ENCODE assay signal across 8 cellular contexts in the genomic region with DNA sequence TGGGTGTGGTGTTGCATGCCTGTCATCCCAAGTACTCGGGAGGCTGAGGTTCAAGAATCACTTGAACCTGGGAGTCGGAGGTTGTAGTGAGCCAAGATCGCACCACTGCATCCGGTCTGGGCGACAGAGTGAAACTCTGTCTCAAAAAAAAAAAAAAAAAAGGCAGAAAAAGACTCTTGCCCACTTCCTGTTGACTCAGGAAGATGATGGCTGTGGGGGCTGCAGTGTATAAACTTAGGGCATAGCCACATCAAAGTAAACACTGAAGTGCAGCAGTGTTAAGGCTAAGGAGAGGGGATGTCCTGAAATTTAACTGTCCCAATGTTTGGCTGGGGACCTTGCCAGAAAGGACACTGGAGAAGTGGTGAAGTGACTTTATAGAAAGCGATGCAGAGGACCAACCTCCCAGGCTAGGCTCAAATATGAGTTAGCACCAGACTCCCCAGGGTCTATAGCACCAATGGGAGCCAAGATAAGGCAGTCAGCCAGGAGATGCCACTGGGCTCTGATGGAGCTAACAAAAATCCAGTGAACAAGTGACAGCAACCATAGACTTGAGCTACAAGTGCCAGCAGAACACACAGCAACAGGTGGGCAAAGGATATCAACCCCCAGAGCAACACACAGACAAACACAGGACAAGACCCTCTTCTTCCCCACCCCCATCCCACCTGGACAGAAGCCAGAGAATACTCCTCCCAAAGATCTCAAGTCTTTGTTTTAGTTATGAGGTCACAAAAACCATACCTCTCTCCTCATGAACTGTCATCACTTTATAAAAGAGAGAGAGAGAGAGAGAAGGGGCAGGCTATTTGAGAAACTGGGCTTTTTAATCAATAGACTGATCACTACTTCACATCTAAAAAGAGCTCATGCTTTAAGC. TPM values are rescaled to one million over a fixed set of nuclear protein-coding genes. Genes with fewer than 3 reads are reported as not detected.
DNase-seq lines count a peak whose midpoint lies in the region; ATAC-seq lines count a peak whose summit lies in the region.

No MANE protein-coding gene starts in this region.

- no peaks in the 10 kb centered on the region for H3K9me3 ChIP-seq in CD8-positive, alpha-beta memory T cell (ENCODE audit: low read length)
- no peaks in the 10 kb centered on the region for H3K9me3 ChIP-seq in mesenchymal stem cell (ENCODE audit: control insufficient read depth, low read length)

- H3K4me1 Mint-ChIP-seq in CD8-positive, alpha-beta memory T cell = peaks cover 76 to 95% (median 94%) of the 10 kb centered on the region in 3 donors

- peak overlapping the region; percentile 51 for H3K4me3 ChIP-seq in CD8-positive, alpha-beta memory T cell (ENCODE audit: low read length)
- no peak overlapping the region for H3K4me3 ChIP-seq in mesenchymal stem cell (ENCODE audit: insufficient read depth in 1 of 2, low read depth in 1 of 2, low read length in 2 of 2)

- H3K18ac ChIP-seq in mesenchymal stem cell (ENCODE audit: low read depth in 1 of 2, low read length in 2 of 2) = no peak overlapping the region

- H2BK5ac ChIP-seq in mesenchymal stem cell (ENCODE audit: low read depth, low read length, poor library complexity, severe bottlenecking) = no peak overlapping the region

- H3K4me2 ChIP-seq in mesenchymal stem cell (ENCODE audit: low read length, poor library complexity, severe bottlenecking) = no peak overlapping the region

- H2BK15ac ChIP-seq in mesenchymal stem cell (ENCODE audit: low read depth, poor library complexity, severe bottlenecking) = no peak overlapping the region

- H3K27ac ChIP-seq in CD8-positive, alpha-beta memory T cell (ENCODE audit: low read depth, low read length) = peak overlapping the region; percentile 72
- H3K27ac ChIP-seq in mesenchymal stem cell (ENCODE audit: low read length, poor library complexity, severe bottlenecking) = no peak overlapping the region

- peak; percentile 52 to 89 (median 87) for DNase-seq in CD8-positive, alpha-beta memory T cell
- peak; percentile 86 for DNase-seq in NAMALWA (ENCODE audit: low spot score)
- DNase-seq in activated naive CD4-positive, alpha-beta T cell treated with anti-CD3 and anti-CD28 coated beads, Interleukin-2, amount 50 U/mL, for 72 hours (ENCODE audit: low spot score in 2 of 2) = peak; percentile 43 to 65
- DNase-seq in stimulated activated naive CD8-positive, alpha-beta T cell treated with anti-CD3 and anti-CD28 coated beads, Interleukin-15, Interleukin-2, amounts not matched to agents 100 U/mL and 50 U/mL, for 24 hours = peak; percentile 60
- no peak for DNase-seq in mesenchymal stem cell
- no peak for DNase-seq in iPS-NIHi7 (ENCODE audit: extremely low spot score)
- DNase-seq in DMS153 (lab: John Stamatoyannopoulos, UW) = no peak

- H3K36me3 ChIP-seq in CD8-positive, alpha-beta memory T cell (ENCODE audit: insufficient read depth, low read length) = no peaks in the 10 kb centered on the region
- no peaks in the 10 kb centered on the region for H3K36me3 ChIP-seq in mesenchymal stem cell (ENCODE audit: control insufficient read depth in 1 of 2, insufficient read depth in 2 of 2, low read depth in 1 of 2, low read length in 2 of 2)

- WGBS in mesenchymal stem cell = 63% methylated on average over 6 of the region's 6 CpGs

- H2BK120ac ChIP-seq in mesenchymal stem cell (ENCODE audit: low read depth, low read length) = no peak overlapping the region

- H3K27me3 Mint-ChIP-seq in CD8-positive, alpha-beta memory T cell = peaks cover 0 to 3% of the 10 kb centered on the region in 2 donors

- no peaks in the 10 kb centered on the region for H3K27me3 ChIP-seq in CD8-positive, alpha-beta memory T cell (ENCODE audit: insufficient read depth, low read length, poor library complexity, severe bottlenecking)
- H3K27me3 ChIP-seq in mesenchymal stem cell (ENCODE audit: control insufficient read depth in 1 of 2, insufficient read depth in 1 of 2, low read length in 2 of 2) = no peaks in the 10 kb centered on the region

- no peak overlapping the region for H3K4ac ChIP-seq in mesenchymal stem cell (ENCODE audit: low read depth in 1 of 2, low read length in 2 of 2)

- H3K79me1 ChIP-seq in mesenchymal stem cell (replicated peaks; ENCODE audit: low read length, poor library complexity, severe bottlenecking) = no peaks in the 10 kb centered on the region

- H2AK5ac ChIP-seq in mesenchymal stem cell (ENCODE audit: low read length, severe bottlenecking) = no peak overlapping the region

- POLR2A ChIA-PET in CD8-positive, alpha-beta memory T cell (lab: Charles Lee) = interaction anchor here (0.8 to 3.3 kb wide), 9 partner anchors 11 to 1042 kb away, joined by 3 to 17 read pairs (median 8); partner anchors contain the start of genes NELL2 and TWF1

- H2BK12ac ChIP-seq in mesenchymal stem cell (ENCODE audit: low read length in 2 of 2) = no peak overlapping the region

- H3K36me3 Mint-ChIP-seq in CD8-positive, alpha-beta memory T cell = peaks cover 2 to 12% (median 12%) of the 10 kb centered on the region in 3 donors
- H3K36me3 Mint-ChIP-seq in activated naive CD4-positive, alpha-beta T cell treated with anti-CD3 and anti-CD28 coated beads, Interleukin-2, amount 50 U/mL, for 72 hours = no peaks in the 10 kb centered on the region

- H3K4me1 ChIP-seq in CD8-positive, alpha-beta memory T cell (ENCODE audit: insufficient read depth, low read length) = peaks cover 89% of the 10 kb centered on the region
- no peaks in the 10 kb centered on the region for H3K4me1 ChIP-seq in mesenchymal stem cell (ENCODE audit: control insufficient read depth, insufficient read depth, low read depth, low read length)

- no peak overlapping the region for H4K91ac ChIP-seq in mesenchymal stem cell (ENCODE audit: low read length)

- no peak overlapping the region for H3K14ac ChIP-seq in mesenchymal stem cell (ENCODE audit: low read length in 2 of 2)

- CTCF ChIA-PET in CD8-positive, alpha-beta memory T cell (lab: Charles Lee) = interaction anchor here (0.7 to 3.8 kb wide), 6 partner anchors 12 to 82 kb away, joined by 3 to 37 read pairs (median 4); partner anchors contain the start of gene NELL2

- H3K4me3 Mint-ChIP-seq in CD8-positive, alpha-beta memory T cell = peak overlapping the region; percentile 69 to 89 (median 77)

- no peak overlapping the region for H3K9ac ChIP-seq in mesenchymal stem cell (ENCODE audit: low read length)

- no peak overlapping the region for H4K8ac ChIP-seq in mesenchymal stem cell (ENCODE audit: low read length)

- H3K23ac ChIP-seq in mesenchymal stem cell (ENCODE audit: low read length in 2 of 2) = no peak overlapping the region

- H2AFZ ChIP-seq in mesenchymal stem cell (ENCODE audit: low read depth, low read length) = no peak overlapping the region

- H3K9me3 Mint-ChIP-seq in CD8-positive, alpha-beta memory T cell = peaks cover 0 to 4% (median 0%) of the 10 kb centered on the region in 5 donors
- no peaks in the 10 kb centered on the region for H3K9me3 Mint-ChIP-seq in activated naive CD4-positive, alpha-beta T cell treated with anti-CD3 and anti-CD28 coated beads, Interleukin-2, amount 50 U/mL, for 72 hours

- H3K27ac Mint-ChIP-seq in CD8-positive, alpha-beta memory T cell = peak overlapping the region; percentile 93 to 99 (median 96)
- peak overlapping the region; percentile 94 to 99 for H3K27ac Mint-ChIP-seq in activated naive CD4-positive, alpha-beta T cell treated with anti-CD3 and anti-CD28 coated beads, Interleukin-2, amount 50 U/mL, for 72 hours

- ATAC-seq in GM21619 (IDR thresholded peaks at IDR 0.05; ENCODE audit: unreplicated experiment) = peak; percentile 92
- ATAC-seq in activated naive CD4-positive, alpha-beta T cell treated with anti-CD3 and anti-CD28 coated beads, Interleukin-2, amount 50 U/mL, for 72 hours = peak; percentile 91 to 92
- ATAC-seq in stimulated activated naive CD8-positive, alpha-beta T cell treated with anti-CD3 and anti-CD28 coated beads, Interleukin-15, Interleukin-2, amounts not matched to agents 100 U/mL and 50 U/mL, for 24 hours = peak; percentile 87

RNA-seq across cellular contexts. Expression of gene NELL2, which starts 28.0 kb away (rescaled TPM):
- total RNA-seq in CD8-positive, alpha-beta memory T cell = 10 to 100 TPM; 60.2 to 67.0 TPM
- 203 TPM for polyA plus RNA-seq in CD8-positive, alpha-beta memory T cell
- 10 to 100 TPM; 47.5 to 82.3 TPM for total RNA-seq in activated naive CD4-positive, alpha-beta T cell treated with anti-CD3 and anti-CD28 coated beads, Interleukin-2, amount 50 U/mL, for 72 hours
- 0.11 TPM for polyA plus RNA-seq in mesenchymal stem cell (2013, experiment 1 of 2)
- polyA plus RNA-seq in mesenchymal stem cell (2013, experiment 2 of 2) = 0.05 TPM

Comparison
In these comparisons a context has a peak if more than half of its experiments do, and no peak if none do; other contexts are left out.
1. DNase-seq: peak in CD8-positive, alpha-beta memory T cell (5 of 5), NAMALWA (single experiment), activated naive CD4-positive, alpha-beta T cell treated with anti-CD3 and anti-CD28 coated beads, Interleukin-2, amount 50 U/mL, for 72 hours (2 of 2) and stimulated activated naive CD8-positive, alpha-beta T cell treated with anti-CD3 and anti-CD28 coated beads, Interleukin-15, Interleukin-2, amounts not matched to agents 100 U/mL and 50 U/mL, for 24 hours (single experiment); none in mesenchymal stem cell (single experiment), iPS-NIHi7 (single experiment) and DMS153 (single experiment).
2. Peak in every context shown above with its lines, with median percentiles within 50 percentile points of each other: ATAC-seq.